In genomic region chr12:3122841-3123678, GRCh38 we compare ENCODE assay signal across 12 cellular contexts. TPM values are rescaled to one million over a fixed set of nuclear protein-coding genes. Genes with fewer than 3 reads are reported as not detected.
DNase-seq lines count a peak whose midpoint lies in the region; ATAC-seq and TF ChIP-seq lines count a peak whose summit lies in the region.
"Had no signal": no experiment of that assay in that cellular context is flagged by ENCODE, and none has a peak within 500 bp of the region (broad histone marks: within the 10 kb centered on the region; RNA-seq: fewer than 3 reads in every experiment).

No MANE protein-coding gene starts in this region.

- peaks cover 61% of the 10 kb centered on the region for H3K4me1 Mint-ChIP-seq in endothelial cell (ENCODE audit: unreplicated experiment)
- peaks cover 11% of the 10 kb centered on the region for H3K4me1 Mint-ChIP-seq in activated CD8-positive, alpha-beta memory T cell treated with anti-CD3 and anti-CD28 coated beads, Interleukin-2, amount 10 ng/mL, durations not matched to agents 7 days and 5 days
- peaks cover 13% of the 10 kb centered on the region for H3K4me1 Mint-ChIP-seq in activated T-cell treated with anti-CD3 and anti-CD28 coated beads, Interleukin-2, amount 50 U/mL, for 24 hours (ENCODE audit: low read depth)

- CTCF ChIA-PET in activated CD8-positive, alpha-beta memory T cell treated with anti-CD3 and anti-CD28 coated beads, Interleukin-2, amount 10 ng/mL, durations not matched to agents 7 days and 5 days (lab: Charles Lee), result interaction anchor here (0.7 to 1.1 kb wide), 2 partner anchors 47 to 177 kb away, joined by 3 to 5 read pairs; no protein-coding TSS in a partner anchor

- H3K36me3 Mint-ChIP-seq in endothelial cell (ENCODE audit: low read depth, unreplicated experiment), result peaks cover 11% of the 10 kb centered on the region
- no peaks in the 10 kb centered on the region for H3K36me3 Mint-ChIP-seq in activated CD8-positive, alpha-beta memory T cell treated with anti-CD3 and anti-CD28 coated beads, Interleukin-2, amount 10 ng/mL, durations not matched to agents 7 days and 5 days
- H3K36me3 Mint-ChIP-seq in activated T-cell treated with anti-CD3 and anti-CD28 coated beads, Interleukin-2, amount 50 U/mL, for 24 hours (ENCODE audit: low read depth), result no peaks in the 10 kb centered on the region

- DNase-seq in AG09309 (ENCODE audit: low read depth) (peak; percentile 43), NCI-H226 (peak; percentile 92), endothelial cell (ENCODE audit: low spot score) (peak; percentile 86), lung microvascular endothelial cell (ENCODE audit: low read depth in 2 of 2) (peak; percentile 98)
- no peak for DNase-seq in activated CD8-positive, alpha-beta memory T cell treated with anti-CD3 and anti-CD28 coated beads, Interleukin-2, amount 10 ng/mL, durations not matched to agents 7 days and 5 days
- no peak for DNase-seq in activated T-cell treated with anti-CD3 and anti-CD28 coated beads, Interleukin-2, amount 50 U/mL, for 24 hours
- DNase-seq: colonic mucosa; DMS 273 treated with DMSO at 0.1 percent for 48 hours; stimulated activated naive CD4-positive, alpha-beta T cell had no signal

- no peak overlapping the region for H3K4me3 ChIP-seq in AG09309 (ENCODE audit: control insufficient read depth, low read depth, low read length)
- H3K4me3 ChIP-seq: colonic mucosa, pancreas had no signal

- ATAC-seq in HG02938 (IDR thresholded peaks at IDR 0.05; ENCODE audit: unreplicated experiment) (no peak), HG03432 (IDR thresholded peaks at IDR 0.05; ENCODE audit: unreplicated experiment) (no peak)
- no peak for ATAC-seq in activated CD8-positive, alpha-beta memory T cell treated with anti-CD3 and anti-CD28 coated beads, Interleukin-2, amount 10 ng/mL, durations not matched to agents 7 days and 5 days

- H3K4me3 Mint-ChIP-seq in endothelial cell (ENCODE audit: unreplicated experiment), result no peak overlapping the region
- H3K4me3 Mint-ChIP-seq in activated CD8-positive, alpha-beta memory T cell treated with anti-CD3 and anti-CD28 coated beads, Interleukin-2, amount 10 ng/mL, durations not matched to agents 7 days and 5 days, result no peak overlapping the region
- H3K4me3 Mint-ChIP-seq in activated T-cell treated with anti-CD3 and anti-CD28 coated beads, Interleukin-2, amount 50 U/mL, for 24 hours, result no peak overlapping the region

- peaks cover 8% of the 10 kb centered on the region for H3K27me3 Mint-ChIP-seq in endothelial cell (ENCODE audit: unreplicated experiment)
- peaks cover 28% of the 10 kb centered on the region for H3K27me3 Mint-ChIP-seq in activated CD8-positive, alpha-beta memory T cell treated with anti-CD3 and anti-CD28 coated beads, Interleukin-2, amount 10 ng/mL, durations not matched to agents 7 days and 5 days
- peaks cover 59% of the 10 kb centered on the region for H3K27me3 Mint-ChIP-seq in activated T-cell treated with anti-CD3 and anti-CD28 coated beads, Interleukin-2, amount 50 U/mL, for 24 hours

- peak; percentile 38 for TF ChIP-seq CTCF in AG09309 (IDR thresholded peaks at IDR 0.05; ENCODE audit: control insufficient read depth, insufficient read depth, low read depth, low read length, missing control alignments)
- TF ChIP-seq CTCF in endothelial cell (IDR thresholded peaks at IDR 0.05; ENCODE audit: unreplicated experiment), result no peak

- H3K9me3 Mint-ChIP-seq in endothelial cell (ENCODE audit: unreplicated experiment), result no peaks in the 10 kb centered on the region
- H3K9me3 Mint-ChIP-seq in activated CD8-positive, alpha-beta memory T cell treated with anti-CD3 and anti-CD28 coated beads, Interleukin-2, amount 10 ng/mL, durations not matched to agents 7 days and 5 days (ENCODE audit: low read depth), result no peaks in the 10 kb centered on the region
- H3K9me3 Mint-ChIP-seq in activated T-cell treated with anti-CD3 and anti-CD28 coated beads, Interleukin-2, amount 50 U/mL, for 24 hours, result no peaks in the 10 kb centered on the region

- peak overlapping the region; percentile 98 for H3K27ac Mint-ChIP-seq in endothelial cell (ENCODE audit: unreplicated experiment)
- no peak overlapping the region for H3K27ac Mint-ChIP-seq in activated CD8-positive, alpha-beta memory T cell treated with anti-CD3 and anti-CD28 coated beads, Interleukin-2, amount 10 ng/mL, durations not matched to agents 7 days and 5 days
- no peak overlapping the region for H3K27ac Mint-ChIP-seq in activated T-cell treated with anti-CD3 and anti-CD28 coated beads, Interleukin-2, amount 50 U/mL, for 24 hours

RNA-seq across cellular contexts. Expression of gene TSPAN9, which starts 45.9 kb away (rescaled TPM):
- 116 TPM for total RNA-seq in endothelial cell (ENCODE audit: unreplicated experiment)
- total RNA-seq in lung microvascular endothelial cell, result 74.1 and 83.7 TPM in 2 replicates
- total RNA-seq in activated CD8-positive, alpha-beta memory T cell treated with anti-CD3 and anti-CD28 coated beads, Interleukin-2, amount 10 ng/mL, durations not matched to agents 7 days and 5 days, result not detected

Comparison
In these comparisons a context has a peak if more than half of its experiments do, and no peak if none do; other contexts are left out.
1. DNase-seq: peak in AG09309 (single experiment), NCI-H226 (single experiment), endothelial cell (single experiment) and lung microvascular endothelial cell (2 of 2); none in activated CD8-positive, alpha-beta memory T cell treated with anti-CD3 and anti-CD28 coated beads, Interleukin-2, amount 10 ng/mL, durations not matched to agents 7 days and 5 days (single experiment) and activated T-cell treated with anti-CD3 and anti-CD28 coated beads, Interleukin-2, amount 50 U/mL, for 24 hours (single experiment).
2. RNA of gene TSPAN9, which starts 45.9 kb away (total RNA-seq): 116 TPM in endothelial cell (single experiment) and 74.1 to 83.7 TPM in lung microvascular endothelial cell; not detected in activated CD8-positive, alpha-beta memory T cell treated with anti-CD3 and anti-CD28 coated beads, Interleukin-2, amount 10 ng/mL, durations not matched to agents 7 days and 5 days; every median in the first group is over 10 times any median in the second.